Comparison of ENCODE assay signal across 6 cellular contexts in genomic region chr1:85534072-85534471, GRCh38. TPM values are rescaled to one million over a fixed set of nuclear protein-coding genes. Genes with fewer than 3 reads are reported as not detected.
"Had no signal": no experiment of that assay in that cellular context is flagged by ENCODE, and none has a peak within 500 bp of the region (broad histone marks: within the 10 kb centered on the region; RNA-seq: fewer than 3 reads in every experiment).

No MANE protein-coding gene starts in this region.

RNA-seq across cellular contexts. Expression of gene CCN1, which starts 46.5 kb away (rescaled TPM):
- total RNA-seq: activated CD4-positive, alpha-beta memory T cell treated with anti-CD3 and anti-CD28 coated beads for 36 hours; activated CD8-positive, alpha-beta memory T cell treated with anti-CD3 and anti-CD28 coated beads for 36 hours; activated CD8-positive, alpha-beta memory T cell treated with anti-CD3 and anti-CD28 coated beads, Interleukin-2, amount 10 ng/mL, durations not matched to agents 7 days and 5 days; activated CD8-positive, alpha-beta T cell treated with anti-CD3 and anti-CD28 coated beads, Interleukin-2, amount 10 ng/mL, durations not matched to agents 7 days and 5 days; activated naive CD4-positive, alpha-beta T cell treated with anti-CD3 and anti-CD28 coated beads for 36 hours; T-helper 1 cell treated with Interleukin-12 subunit alpha and Interleukin-12 subunit beta and Interleukin-4 antibody, amounts not matched to agents 30 ng/mL and 1 ng/mL, for 36 hours had no signal
